ENCODE assay signal across 8 cellular contexts in genomic region chr7:37921340-37921805, GRCh38. TPM values are rescaled to one million over a fixed set of nuclear protein-coding genes. Genes with fewer than 3 reads are reported as not detected.
DNase-seq lines count a peak whose midpoint lies in the region; ATAC-seq and TF ChIP-seq lines count a peak whose summit lies in the region.

No MANE protein-coding gene starts in this region.

- H3K4me3 Mint-ChIP-seq in neural progenitor cell: peak overlapping the region; percentile 88

- H3K27me3 ChIP-seq in neural progenitor cell: peaks cover 51% of the 10 kb centered on the region

- H3K9me3 Mint-ChIP-seq in neural progenitor cell: peaks cover 8% of the 10 kb centered on the region

- H3K4me2 ChIP-seq in neural progenitor cell: peak overlapping the region; percentile 83

- ATAC-seq in GM21423 (IDR thresholded peaks at IDR 0.05; ENCODE audit: unreplicated experiment) (peak; percentile 60), esophagus mucosa (no peak)

- no peak overlapping the region for H3K27ac ChIP-seq in neural progenitor cell

- no peaks in the 10 kb centered on the region for H3K79me2 ChIP-seq in neural progenitor cell (ENCODE audit: low read depth)

- H3K4me1 ChIP-seq in neural progenitor cell: no peaks in the 10 kb centered on the region

- H3K36me3 Mint-ChIP-seq in neural progenitor cell: peaks cover 1% of the 10 kb centered on the region

- TF ChIP-seq CTCF in fibroblast of villous mesenchyme (IDR thresholded peaks at IDR 0.05; ENCODE audit: insufficient read depth, low read depth, low read length) (no peak), neural progenitor cell (IDR thresholded peaks at IDR 0.05) (peak; percentile 26)

- H3K9me3 ChIP-seq in neural progenitor cell (ENCODE audit: low read depth): peaks cover 9% of the 10 kb centered on the region

- H3K4me3 ChIP-seq in fibroblast of villous mesenchyme (ENCODE audit: low read depth, low read length) (peak overlapping the region; percentile 49), neural progenitor cell (peak overlapping the region; percentile 65)

- H2AFZ ChIP-seq in neural progenitor cell (replicated peaks): peak overlapping the region; percentile 96

- DNase-seq in GF-D8 (lab: John Stamatoyannopoulos, UW) (peak; percentile 35), Kasumi-1 (lab: John Stamatoyannopoulos, UW) (peak; percentile 89 to 90), UCSD-AML1 (lab: John Stamatoyannopoulos, UW; ENCODE audit: unreplicated experiment) (peak; percentile 55), fibroblast of villous mesenchyme (ENCODE audit: low read depth) (no peak), neural progenitor cell (ENCODE audit: low spot score) (peak; percentile 68), NCI-H774 (lab: John Stamatoyannopoulos, UW) (no peak)

- no peak overlapping the region for H3K27ac Mint-ChIP-seq in neural progenitor cell

- no peak overlapping the region for H3K9ac ChIP-seq in neural progenitor cell

- H3K27me3 Mint-ChIP-seq in neural progenitor cell (ENCODE audit: insufficient read depth, low read depth): peaks cover 32% of the 10 kb centered on the region

- no peaks in the 10 kb centered on the region for H3K36me3 ChIP-seq in neural progenitor cell

- no peaks in the 10 kb centered on the region for H4K20me1 ChIP-seq in neural progenitor cell (ENCODE audit: low read depth)

- H3K4me1 Mint-ChIP-seq in neural progenitor cell: peaks cover 18% of the 10 kb centered on the region

- no peaks in the 10 kb centered on the region for H3F3A ChIP-seq in neural progenitor cell (ENCODE audit: low read depth)

RNA-seq across cellular contexts. Expression of gene EPDR1, which starts 0.9 kb away (rescaled TPM):
- total RNA-seq in fibroblast of villous mesenchyme (11.0 and 28.1 TPM in 2 replicates), neural progenitor cell (ENCODE audit: low replicate concordance) (6.8 and 10.6 TPM in 2 replicates), esophagus mucosa (0.64 TPM)

RNA-seq across cellular contexts. Expression of gene SFRP4, which starts 4.8 kb away (rescaled TPM):
- 0.32 and 0.43 TPM in 2 replicates for total RNA-seq in fibroblast of villous mesenchyme
- total RNA-seq in neural progenitor cell (ENCODE audit: low replicate concordance): not detected in 2 replicates
- not detected for total RNA-seq in esophagus mucosa

Comparison
In these comparisons a context has a peak if more than half of its experiments do, and no peak if none do; other contexts are left out.
1. DNase-seq: peak in GF-D8 (single experiment), Kasumi-1 (2 of 2), UCSD-AML1 (single experiment) and neural progenitor cell (single experiment); none in fibroblast of villous mesenchyme (single experiment) and NCI-H774 (single experiment).